ENCODE assay signal across 1 cellular context in the genomic region with DNA sequence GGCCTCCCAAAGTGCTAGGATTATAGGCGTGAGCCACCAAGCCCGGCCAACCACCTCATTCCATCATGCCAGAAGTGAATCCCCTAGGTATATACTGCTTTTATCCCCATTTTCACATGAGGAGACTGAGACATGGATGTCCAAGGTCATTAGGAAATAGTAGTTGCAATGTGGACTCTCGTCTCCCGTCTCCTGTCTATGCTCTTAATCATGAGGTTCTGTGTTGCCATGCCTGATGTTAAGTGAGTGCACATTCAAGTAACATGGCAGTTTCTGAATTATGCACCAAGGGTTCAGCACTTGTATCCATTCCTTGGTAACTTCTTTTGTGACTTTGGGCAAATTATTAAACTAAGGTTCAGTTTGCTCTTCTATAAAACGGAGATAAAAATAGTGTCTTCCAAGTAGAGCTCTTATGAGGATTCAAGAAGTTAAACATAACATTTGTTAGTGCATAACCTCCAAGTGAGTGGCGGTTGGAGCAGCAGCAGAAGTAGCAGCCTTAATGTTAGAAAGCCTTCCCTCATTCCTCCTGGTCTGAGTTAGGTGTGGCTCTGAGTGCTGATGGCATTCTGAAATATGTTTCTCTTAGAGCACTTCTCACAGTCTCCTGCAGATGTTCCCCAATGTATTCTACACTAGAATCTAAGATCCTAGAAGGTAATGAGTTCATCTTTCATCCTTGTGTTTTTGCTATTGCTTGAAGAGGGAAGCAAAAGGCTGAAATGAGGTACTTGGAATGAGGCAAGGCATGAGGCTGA.
TF ChIP-seq lines count a peak whose summit lies in the region.

No MANE protein-coding gene starts in this region.

TF ChIP-seq in SK-N-SH treated with all-trans-retinoic acid at 6 μM for 48 hours, 23 proteins besides CTCF, POLR2A, EP300 and RAD21 (continued from another document):
- TF ChIP-seq ZNF8 (CRISPR knock-in tag; IDR thresholded peaks at IDR 0.05) (no peak), CSDC2 (CRISPR knock-in tag; IDR thresholded peaks at IDR 0.05) (no peak), PPARA (CRISPR knock-in tag; IDR thresholded peaks at IDR 0.05; ENCODE audit: borderline replicate concordance) (no peak)
- TF ChIP-seq, protein P1, sequence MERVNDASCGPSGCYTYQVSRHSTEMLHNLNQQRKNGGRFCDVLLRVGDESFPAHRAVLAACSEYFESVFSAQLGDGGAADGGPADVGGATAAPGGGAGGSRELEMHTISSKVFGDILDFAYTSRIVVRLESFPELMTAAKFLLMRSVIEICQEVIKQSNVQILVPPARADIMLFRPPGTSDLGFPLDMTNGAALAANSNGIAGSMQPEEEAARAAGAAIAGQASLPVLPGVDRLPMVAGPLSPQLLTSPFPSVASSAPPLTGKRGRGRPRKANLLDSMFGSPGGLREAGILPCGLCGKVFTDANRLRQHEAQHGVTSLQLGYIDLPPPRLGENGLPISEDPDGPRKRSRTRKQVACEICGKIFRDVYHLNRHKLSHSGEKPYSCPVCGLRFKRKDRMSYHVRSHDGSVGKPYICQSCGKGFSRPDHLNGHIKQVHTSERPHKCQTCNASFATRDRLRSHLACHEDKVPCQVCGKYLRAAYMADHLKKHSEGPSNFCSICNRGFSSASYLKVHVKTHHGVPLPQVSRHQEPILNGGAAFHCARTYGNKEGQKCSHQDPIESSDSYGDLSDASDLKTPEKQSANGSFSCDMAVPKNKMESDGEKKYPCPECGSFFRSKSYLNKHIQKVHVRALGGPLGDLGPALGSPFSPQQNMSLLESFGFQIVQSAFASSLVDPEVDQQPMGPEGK (CRISPR knock-in tag; IDR thresholded peaks at IDR 0.05; ENCODE audit: borderline replicate concordance) = no peak
